In the genomic region with DNA sequence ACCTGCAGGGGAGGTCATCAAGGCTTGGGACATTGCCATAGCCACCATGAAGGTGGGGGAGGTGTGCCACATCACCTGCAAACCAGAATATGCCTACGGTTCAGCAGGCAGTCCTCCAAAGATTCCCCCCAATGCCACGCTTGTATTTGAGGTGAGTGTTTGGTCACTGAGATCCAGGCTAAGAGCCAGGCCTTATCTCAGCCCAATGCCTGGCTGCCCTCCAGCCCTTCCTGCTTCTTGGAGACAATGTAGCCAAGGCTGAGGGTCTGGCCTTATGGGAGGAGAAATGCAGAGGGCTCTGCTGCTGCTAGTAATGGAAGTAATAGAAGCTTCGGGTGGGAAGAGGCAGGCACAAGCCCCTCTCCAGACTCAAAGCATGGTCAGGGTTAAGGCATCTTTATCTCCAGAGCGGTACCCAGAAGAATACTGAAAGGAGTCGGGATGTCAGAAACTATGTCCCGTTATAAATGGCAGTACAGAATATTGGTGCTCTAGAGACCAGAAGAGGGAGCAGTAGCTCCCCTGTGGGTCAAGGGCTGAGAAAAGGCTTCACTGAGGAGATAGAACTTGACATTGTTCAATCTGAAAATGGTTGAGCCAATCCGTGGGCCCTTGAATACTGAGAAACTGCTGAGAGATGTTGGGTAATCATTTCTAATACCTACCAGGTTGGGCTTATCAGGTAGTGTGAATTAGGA, we compare ENCODE assay signal across 12 cellular contexts. TPM values are rescaled to one million over a fixed set of nuclear protein-coding genes. Genes with fewer than 3 reads are reported as not detected.
DNase-seq lines count a peak whose midpoint lies in the region; ATAC-seq and TF ChIP-seq lines count a peak whose summit lies in the region.
"Had no signal": no experiment of that assay in that cellular context is flagged by ENCODE, and none has a peak within 500 bp of the region (broad histone marks: within the 10 kb centered on the region; RNA-seq: fewer than 3 reads in every experiment).

No MANE protein-coding gene starts in this region.

- intact Hi-C loops in activated T-helper 2 cell treated with anti-CD3 and anti-CD28 coated beads, Interferon-gamma antibody, Interleukin-2, Interleukin-4, amounts not matched to agents 10 μg/mL and 5 μg/mL and 100 μg/mL, durations not matched to agents 14 hours and 24 hours and 36 hours (cut with micrococcal nuclease) = no loop called here

- no peak overlapping the region for H3K27ac ChIP-seq in foreskin keratinocyte

- no peaks in the 10 kb centered on the region for H3K9me3 Mint-ChIP-seq in activated T-helper 2 cell treated with anti-CD3 and anti-CD28 coated beads, Interferon-gamma antibody, Interleukin-2, Interleukin-4, amounts not matched to agents 10 μg/mL and 5 μg/mL and 100 μg/mL, durations not matched to agents 14 hours and 24 hours and 36 hours
- no peaks in the 10 kb centered on the region for H3K9me3 Mint-ChIP-seq in stimulated activated naive B cell treated with anti-CD40 and anti-IgM and Interleukin-4, amounts not matched to agents 10 μg/mL and 1 μg/mL and 100 μg/mL, for 72 hours

- peaks cover 10% of the 10 kb centered on the region for H3K4me1 Mint-ChIP-seq in activated T-helper 2 cell treated with anti-CD3 and anti-CD28 coated beads, Interferon-gamma antibody, Interleukin-2, Interleukin-4, amounts not matched to agents 10 μg/mL and 5 μg/mL and 100 μg/mL, durations not matched to agents 14 hours and 24 hours and 36 hours (ENCODE audit: low read depth)
- peaks cover 26 to 40% of the 10 kb centered on the region in 2 donors for H3K4me1 Mint-ChIP-seq in stimulated activated naive B cell treated with anti-CD40 and anti-IgM and Interleukin-4, amounts not matched to agents 10 μg/mL and 1 μg/mL and 100 μg/mL, for 72 hours

- peaks cover 14% of the 10 kb centered on the region for H3K27me3 ChIP-seq in foreskin keratinocyte

- peaks cover 9% of the 10 kb centered on the region for H3K27me3 Mint-ChIP-seq in activated T-helper 2 cell treated with anti-CD3 and anti-CD28 coated beads, Interferon-gamma antibody, Interleukin-2, Interleukin-4, amounts not matched to agents 10 μg/mL and 5 μg/mL and 100 μg/mL, durations not matched to agents 14 hours and 24 hours and 36 hours (ENCODE audit: low read depth)
- no peaks in the 10 kb centered on the region for H3K27me3 Mint-ChIP-seq in stimulated activated naive B cell treated with anti-CD40 and anti-IgM and Interleukin-4, amounts not matched to agents 10 μg/mL and 1 μg/mL and 100 μg/mL, for 72 hours

- no peaks in the 10 kb centered on the region for H3K4me1 ChIP-seq in foreskin keratinocyte

- peaks cover 69% of the 10 kb centered on the region for H3K36me3 Mint-ChIP-seq in activated T-helper 2 cell treated with anti-CD3 and anti-CD28 coated beads, Interferon-gamma antibody, Interleukin-2, Interleukin-4, amounts not matched to agents 10 μg/mL and 5 μg/mL and 100 μg/mL, durations not matched to agents 14 hours and 24 hours and 36 hours (ENCODE audit: low read depth)
- H3K36me3 Mint-ChIP-seq in stimulated activated naive B cell treated with anti-CD40 and anti-IgM and Interleukin-4, amounts not matched to agents 10 μg/mL and 1 μg/mL and 100 μg/mL, for 72 hours = peaks cover 34 to 65% of the 10 kb centered on the region in 2 donors

- peak; percentile 30 for TF ChIP-seq CTCF in foreskin keratinocyte (conservative IDR thresholded peaks at IDR 0.05)

- peak overlapping the region; percentile 85 for H3K4me3 Mint-ChIP-seq in activated T-helper 2 cell treated with anti-CD3 and anti-CD28 coated beads, Interferon-gamma antibody, Interleukin-2, Interleukin-4, amounts not matched to agents 10 μg/mL and 5 μg/mL and 100 μg/mL, durations not matched to agents 14 hours and 24 hours and 36 hours (ENCODE audit: low read depth)
- H3K4me3 Mint-ChIP-seq in stimulated activated naive B cell treated with anti-CD40 and anti-IgM and Interleukin-4, amounts not matched to agents 10 μg/mL and 1 μg/mL and 100 μg/mL, for 72 hours = no peak overlapping the region

- peak; percentile 44 for DNase-seq in activated effector memory CD4-positive, alpha-beta T cell treated with anti-CD3 and anti-CD28 coated beads, Interleukin-2, amount 50 U/mL, for 16 hours
- no peak for DNase-seq in activated effector memory CD4-positive, alpha-beta T cell treated with Interleukin-2 at 50 U/mL for 16 hours
- no peak for DNase-seq in activated T-helper 2 cell treated with anti-CD3 and anti-CD28 coated beads, Interferon-gamma antibody, Interleukin-2, Interleukin-4, amounts not matched to agents 10 μg/mL and 5 μg/mL and 100 μg/mL, durations not matched to agents 14 hours and 24 hours and 36 hours (ENCODE audit: low spot score)
- no peak for DNase-seq in foreskin keratinocyte
- DNase-seq in stimulated activated naive B cell treated with anti-CD40 and anti-IgM and Interleukin-4, amounts not matched to agents 10 μg/mL and 1 μg/mL and 100 μg/mL, for 72 hours = no peak
- no peak for DNase-seq in KG1 (lab: John Stamatoyannopoulos, UW)
- DNase-seq in NCI-H1694 treated with DMSO at 0.1 percent for 48 hours (lab: John Stamatoyannopoulos, UW) = no peak
- DNase-seq: AML-193; central memory CD4-positive, alpha-beta T cell; NCI-H524 had no signal

- ATAC-seq in foreskin keratinocyte (no peak), GM21360 (IDR thresholded peaks at IDR 0.05; ENCODE audit: unreplicated experiment) (no peak)
- ATAC-seq in stimulated activated naive B cell treated with anti-CD40 and anti-IgM and Interleukin-4, amounts not matched to agents 10 μg/mL and 1 μg/mL and 100 μg/mL, for 72 hours (replicated peaks) = no peak

- no peak overlapping the region for H3K27ac Mint-ChIP-seq in activated T-helper 2 cell treated with anti-CD3 and anti-CD28 coated beads, Interferon-gamma antibody, Interleukin-2, Interleukin-4, amounts not matched to agents 10 μg/mL and 5 μg/mL and 100 μg/mL, durations not matched to agents 14 hours and 24 hours and 36 hours
- peak overlapping the region; percentile 20 for H3K27ac Mint-ChIP-seq in stimulated activated naive B cell treated with anti-CD40 and anti-IgM and Interleukin-4, amounts not matched to agents 10 μg/mL and 1 μg/mL and 100 μg/mL, for 72 hours

RNA-seq across cellular contexts. Expression of a gene that starts 3.1 kb away (rescaled TPM):
- total RNA-seq in activated T-helper 2 cell treated with anti-CD3 and anti-CD28 coated beads, Interferon-gamma antibody, Interleukin-2, Interleukin-4, amounts not matched to agents 10 μg/mL and 5 μg/mL and 100 μg/mL, durations not matched to agents 14 hours and 24 hours and 36 hours = 219 and 233 TPM in 2 replicates
- total RNA-seq in foreskin keratinocyte = 86.0 and 108 TPM in 2 replicates
- polyA plus RNA-seq in foreskin keratinocyte = 75.7 and 109 TPM in 2 replicates

RNA-seq across cellular contexts. Expression of a gene that starts 14.6 kb away (rescaled TPM):
- total RNA-seq in activated T-helper 2 cell treated with anti-CD3 and anti-CD28 coated beads, Interferon-gamma antibody, Interleukin-2, Interleukin-4, amounts not matched to agents 10 μg/mL and 5 μg/mL and 100 μg/mL, durations not matched to agents 14 hours and 24 hours and 36 hours = 43.4 and 46.4 TPM in 2 replicates
- 18.4 and 20.2 TPM in 2 replicates for total RNA-seq in foreskin keratinocyte
- 14.5 and 17.2 TPM in 2 replicates for polyA plus RNA-seq in foreskin keratinocyte

RNA-seq across cellular contexts. Expression of a gene that starts 37.0 kb away (rescaled TPM):
- total RNA-seq in activated T-helper 2 cell treated with anti-CD3 and anti-CD28 coated beads, Interferon-gamma antibody, Interleukin-2, Interleukin-4, amounts not matched to agents 10 μg/mL and 5 μg/mL and 100 μg/mL, durations not matched to agents 14 hours and 24 hours and 36 hours = not detected in 2 replicates
- total RNA-seq in foreskin keratinocyte = not detected in 2 replicates
- not detected in 2 replicates for polyA plus RNA-seq in foreskin keratinocyte
- total RNA-seq: renal cortical epithelial cell had no signal

RNA-seq across cellular contexts. Expression of a gene that starts 59.0 kb away (rescaled TPM):
- not detected in 2 replicates for total RNA-seq in activated T-helper 2 cell treated with anti-CD3 and anti-CD28 coated beads, Interferon-gamma antibody, Interleukin-2, Interleukin-4, amounts not matched to agents 10 μg/mL and 5 μg/mL and 100 μg/mL, durations not matched to agents 14 hours and 24 hours and 36 hours
- not detected in 2 replicates for total RNA-seq in foreskin keratinocyte
- not detected in 2 replicates for polyA plus RNA-seq in foreskin keratinocyte
- total RNA-seq: renal cortical epithelial cell had no signal
